In the genomic region with DNA sequence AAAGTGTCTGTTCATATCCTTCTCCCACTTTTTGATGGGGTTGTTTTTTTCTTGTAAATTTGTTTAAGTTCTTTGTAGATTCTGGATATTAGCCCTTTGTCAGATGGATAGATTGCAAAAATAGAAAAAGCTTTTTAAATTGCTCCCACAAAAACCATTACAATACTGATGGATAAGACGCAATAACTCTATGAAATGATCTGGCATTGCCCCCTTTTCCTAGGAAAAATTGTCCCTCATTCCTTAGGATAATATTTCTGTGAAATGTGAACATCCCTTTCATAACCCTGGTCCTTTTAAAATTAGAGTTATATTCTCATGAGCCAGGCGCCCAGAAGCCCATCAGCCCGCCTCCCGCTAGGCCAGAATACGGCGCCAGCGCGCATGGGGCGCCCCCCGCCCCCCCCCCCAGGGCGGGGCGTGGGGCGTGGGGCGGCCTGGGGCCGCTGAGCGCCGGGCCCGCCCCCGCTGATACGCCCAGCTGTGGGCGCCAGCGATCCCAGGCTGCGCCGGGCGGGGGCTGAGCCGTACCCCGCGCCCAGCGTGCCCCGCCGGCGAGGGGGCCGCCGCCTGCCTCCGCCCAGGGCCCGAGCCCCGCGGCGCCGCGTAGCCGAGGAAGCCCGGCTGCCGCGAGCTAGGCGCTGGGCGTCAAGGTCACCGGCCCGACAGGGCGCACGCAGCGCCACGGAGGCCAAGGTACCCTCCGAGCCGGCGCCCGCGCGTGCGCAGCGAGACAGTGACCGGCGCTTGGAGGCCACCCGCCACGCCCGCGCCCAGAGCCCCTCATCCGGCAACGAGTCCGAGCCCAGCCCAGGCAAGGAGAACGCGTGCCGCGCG, we compare ENCODE assay signal across 17 cellular contexts. TPM values are rescaled to one million over a fixed set of nuclear protein-coding genes. Genes with fewer than 3 reads are reported as not detected.
A peak's percentile ranks its signal among the peaks of the same experiment; 100 is the strongest.
DNase-seq lines count a peak whose midpoint lies in the region; ATAC-seq and TF ChIP-seq lines count a peak whose summit lies in the region.
"Had no signal": no experiment of that assay in that cellular context is flagged by ENCODE, and none has a peak within 500 bp of the region (broad histone marks: within the 10 kb centered on the region; RNA-seq: fewer than 3 reads in every experiment).

No MANE protein-coding gene starts in this region.

- POLR2A ChIA-PET in activated CD8-positive, alpha-beta T cell treated with anti-CD3 and anti-CD28 coated beads, Interleukin-2, amount 10 ng/mL, durations not matched to agents 7 days and 5 days (lab: Charles Lee): no interaction called here
- POLR2A ChIA-PET in activated CD4-positive, alpha-beta memory T cell treated with anti-CD3 and anti-CD28 coated beads, Interleukin-2, amount 10 ng/mL, durations not matched to agents 7 days and 5 days (lab: Charles Lee): no interaction called here

- 3 to 13% methylated on average over 7 to 53 of the region's 75 CpGs for WGBS in testis, 2 donors

- H3K9me3 ChIP-seq in testis: no peaks in the 10 kb centered on the region
- H3K9me3 ChIP-seq: SJCRH30, thoracic aorta had no signal

- no peak overlapping the region for H3K27ac Mint-ChIP-seq in activated naive CD8-positive, alpha-beta T cell
- H3K27ac Mint-ChIP-seq in activated naive CD8-positive, alpha-beta T cell treated with anti-CD3 and anti-CD28 coated beads for 36 hours: no peak overlapping the region
- no peak overlapping the region for H3K27ac Mint-ChIP-seq in activated CD8-positive, alpha-beta T cell treated with anti-CD3 and anti-CD28 coated beads, Interleukin-2, amount 10 ng/mL, durations not matched to agents 7 days and 5 days
- H3K27ac Mint-ChIP-seq in activated CD4-positive, alpha-beta memory T cell treated with anti-CD3 and anti-CD28 coated beads, Interleukin-2, amount 10 ng/mL, durations not matched to agents 7 days and 5 days: no peak overlapping the region
- H3K27ac Mint-ChIP-seq: activated naive CD8-positive, alpha-beta T cell treated with anti-CD3 and anti-CD28 coated beads, Interleukin-2, amount 10 ng/mL, durations not matched to agents 7 days and 5 days; memory B cell had no signal

- H3K27me3 Mint-ChIP-seq in activated naive CD8-positive, alpha-beta T cell: peaks cover 9% of the 10 kb centered on the region
- peaks cover 45% of the 10 kb centered on the region for H3K27me3 Mint-ChIP-seq in activated naive CD8-positive, alpha-beta T cell treated with anti-CD3 and anti-CD28 coated beads for 36 hours
- H3K27me3 Mint-ChIP-seq in activated CD8-positive, alpha-beta T cell treated with anti-CD3 and anti-CD28 coated beads, Interleukin-2, amount 10 ng/mL, durations not matched to agents 7 days and 5 days (ENCODE audit: low read depth): peaks cover 18% of the 10 kb centered on the region
- H3K27me3 Mint-ChIP-seq in activated CD4-positive, alpha-beta memory T cell treated with anti-CD3 and anti-CD28 coated beads, Interleukin-2, amount 10 ng/mL, durations not matched to agents 7 days and 5 days: peaks cover 27% of the 10 kb centered on the region

- no peaks in the 10 kb centered on the region for H3K27me3 ChIP-seq in testis
- H3K27me3 ChIP-seq: SJCRH30 had no signal

- H3K4me3 Mint-ChIP-seq in activated naive CD8-positive, alpha-beta T cell: peak overlapping the region; percentile 9
- no peak overlapping the region for H3K4me3 Mint-ChIP-seq in activated naive CD8-positive, alpha-beta T cell treated with anti-CD3 and anti-CD28 coated beads for 36 hours
- no peak overlapping the region for H3K4me3 Mint-ChIP-seq in activated CD8-positive, alpha-beta T cell treated with anti-CD3 and anti-CD28 coated beads, Interleukin-2, amount 10 ng/mL, durations not matched to agents 7 days and 5 days
- H3K4me3 Mint-ChIP-seq in activated CD4-positive, alpha-beta memory T cell treated with anti-CD3 and anti-CD28 coated beads, Interleukin-2, amount 10 ng/mL, durations not matched to agents 7 days and 5 days: no peak overlapping the region
- H3K4me3 Mint-ChIP-seq: activated naive CD8-positive, alpha-beta T cell treated with anti-CD3 and anti-CD28 coated beads, Interleukin-2, amount 10 ng/mL, durations not matched to agents 7 days and 5 days; memory B cell had no signal

- H3K36me3 Mint-ChIP-seq in activated naive CD8-positive, alpha-beta T cell: peaks cover 5% of the 10 kb centered on the region
- H3K36me3 Mint-ChIP-seq in activated naive CD8-positive, alpha-beta T cell treated with anti-CD3 and anti-CD28 coated beads for 36 hours: no peaks in the 10 kb centered on the region
- peaks cover 3% of the 10 kb centered on the region for H3K36me3 Mint-ChIP-seq in activated CD8-positive, alpha-beta T cell treated with anti-CD3 and anti-CD28 coated beads, Interleukin-2, amount 10 ng/mL, durations not matched to agents 7 days and 5 days (ENCODE audit: low read depth)
- peaks cover 2% of the 10 kb centered on the region for H3K36me3 Mint-ChIP-seq in activated CD4-positive, alpha-beta memory T cell treated with anti-CD3 and anti-CD28 coated beads, Interleukin-2, amount 10 ng/mL, durations not matched to agents 7 days and 5 days (ENCODE audit: low read depth)
- H3K36me3 Mint-ChIP-seq: memory B cell had no signal

- no peak for TF ChIP-seq POLR2A in testis (IDR thresholded peaks at IDR 0.05)

- intact Hi-C loops in left colon (cut with DNase I, micrococcal nuclease) (no loop called here), testis (cut with DNase I; ENCODE audit: low total_unique reads) (no loop called here)

- H3K9me3 Mint-ChIP-seq in activated naive CD8-positive, alpha-beta T cell (ENCODE audit: low read depth): no peaks in the 10 kb centered on the region
- peaks cover 2% of the 10 kb centered on the region for H3K9me3 Mint-ChIP-seq in activated naive CD8-positive, alpha-beta T cell treated with anti-CD3 and anti-CD28 coated beads for 36 hours
- H3K9me3 Mint-ChIP-seq in activated CD8-positive, alpha-beta T cell treated with anti-CD3 and anti-CD28 coated beads, Interleukin-2, amount 10 ng/mL, durations not matched to agents 7 days and 5 days (ENCODE audit: insufficient read depth): no peaks in the 10 kb centered on the region
- no peaks in the 10 kb centered on the region for H3K9me3 Mint-ChIP-seq in activated CD4-positive, alpha-beta memory T cell treated with anti-CD3 and anti-CD28 coated beads, Interleukin-2, amount 10 ng/mL, durations not matched to agents 7 days and 5 days
- H3K9me3 Mint-ChIP-seq: memory B cell had no signal

- peak overlapping the region; percentile 31 to 52 for H3K4me3 ChIP-seq in testis
- H3K4me3 ChIP-seq: SJCRH30, thoracic aorta had no signal

- CTCF ChIA-PET in activated CD8-positive, alpha-beta T cell treated with anti-CD3 and anti-CD28 coated beads, Interleukin-2, amount 10 ng/mL, durations not matched to agents 7 days and 5 days (lab: Charles Lee): no interaction called here
- CTCF ChIA-PET in activated CD4-positive, alpha-beta memory T cell treated with anti-CD3 and anti-CD28 coated beads, Interleukin-2, amount 10 ng/mL, durations not matched to agents 7 days and 5 days (lab: Charles Lee): no interaction called here

- DNase-seq in activated naive CD8-positive, alpha-beta T cell treated with anti-CD3 and anti-CD28 coated beads for 36 hours: no peak
- no peak for DNase-seq in left colon
- peak; percentile 45 for DNase-seq in testis
- DNase-seq in activated CD4-positive, alpha-beta T cell treated with anti-CD3 and anti-CD28 coated beads, Interleukin-2, amount 50 U/mL, for 48 hours: no peak
- no peak for DNase-seq in activated CD8-positive, alpha-beta T cell treated with anti-CD3 and anti-CD28 coated beads, Interleukin-2, amount 10 ng/mL, durations not matched to agents 7 days and 5 days
- DNase-seq in activated CD4-positive, alpha-beta memory T cell treated with anti-CD3 and anti-CD28 coated beads, Interleukin-2, amount 10 ng/mL, durations not matched to agents 7 days and 5 days: no peak
- DNase-seq: activated CD8-positive, alpha-beta memory T cell treated with anti-CD3 and anti-CD28 coated beads, Interleukin-2, amount 50 U/mL, for 48 hours; activated naive CD8-positive, alpha-beta T cell treated with anti-CD3 and anti-CD28 coated beads, Interleukin-2, amount 10 ng/mL, durations not matched to agents 7 days and 5 days; HCEC 1CT; hippocampal formation; NCI-H2171; SJCRH30; stimulated activated CD4-positive, alpha-beta T cell treated with anti-CD3 and anti-CD28 coated beads, Interleukin-15, amount 100 ng/mL, for 24 hours had no signal

- H3K4me1 ChIP-seq in testis: no peaks in the 10 kb centered on the region
- H3K4me1 ChIP-seq: SJCRH30 had no signal

- no peaks in the 10 kb centered on the region for H3K36me3 ChIP-seq in testis (ENCODE audit: low read depth, missing control alignments)
- H3K36me3 ChIP-seq: SJCRH30, thoracic aorta had no signal

- no peak overlapping the region for H3K27ac ChIP-seq in testis
- H3K27ac ChIP-seq: SJCRH30, thoracic aorta had no signal

- no peaks in the 10 kb centered on the region for H3K4me1 Mint-ChIP-seq in activated naive CD8-positive, alpha-beta T cell (ENCODE audit: low read depth)
- H3K4me1 Mint-ChIP-seq in activated naive CD8-positive, alpha-beta T cell treated with anti-CD3 and anti-CD28 coated beads for 36 hours: no peaks in the 10 kb centered on the region
- H3K4me1 Mint-ChIP-seq in activated CD8-positive, alpha-beta T cell treated with anti-CD3 and anti-CD28 coated beads, Interleukin-2, amount 10 ng/mL, durations not matched to agents 7 days and 5 days (ENCODE audit: low read depth): no peaks in the 10 kb centered on the region
- no peaks in the 10 kb centered on the region for H3K4me1 Mint-ChIP-seq in activated CD4-positive, alpha-beta memory T cell treated with anti-CD3 and anti-CD28 coated beads, Interleukin-2, amount 10 ng/mL, durations not matched to agents 7 days and 5 days
- H3K4me1 Mint-ChIP-seq: activated naive CD8-positive, alpha-beta T cell treated with anti-CD3 and anti-CD28 coated beads, Interleukin-2, amount 10 ng/mL, durations not matched to agents 7 days and 5 days; memory B cell had no signal

- peak; percentile 29 for ATAC-seq in esophagus mucosa
- peak; percentile 52 for ATAC-seq in left colon
- ATAC-seq in activated CD8-positive, alpha-beta T cell treated with anti-CD3 and anti-CD28 coated beads, Interleukin-2, amount 10 ng/mL, durations not matched to agents 7 days and 5 days: no peak

- TF ChIP-seq CTCF in testis (IDR thresholded peaks at IDR 0.05): no peak

RNA-seq across cellular contexts. Expression of a gene that starts 11.1 kb away (rescaled TPM):
- total RNA-seq in activated naive CD8-positive, alpha-beta T cell treated with anti-CD3 and anti-CD28 coated beads for 36 hours: not detected
- total RNA-seq in esophagus mucosa (not detected), left colon (under 1 TPM in 1 of 2 donors, not detected in 1; 0.50 TPM), testis (100 to 1,000 TPM; 123 to 239 TPM)
- polyA plus RNA-seq in testis (ENCODE audit: insufficient read depth, low read depth, low replicate concordance): 534 TPM
- total RNA-seq in activated CD8-positive, alpha-beta T cell treated with anti-CD3 and anti-CD28 coated beads, Interleukin-2, amount 10 ng/mL, durations not matched to agents 7 days and 5 days: not detected
- total RNA-seq in activated CD4-positive, alpha-beta memory T cell treated with anti-CD3 and anti-CD28 coated beads, Interleukin-2, amount 10 ng/mL, durations not matched to agents 7 days and 5 days: not detected
- total RNA-seq: activated naive CD8-positive, alpha-beta T cell treated with anti-CD3 and anti-CD28 coated beads, Interleukin-2, amount 10 ng/mL, durations not matched to agents 7 days and 5 days; SJCRH30; thoracic aorta had no signal

Comparison
In these comparisons a context has a peak if more than half of its experiments do, and no peak if none do; other contexts are left out.
1. RNA of a gene that starts 11.1 kb away (total RNA-seq): 123 to 239 TPM in testis; 0.50 TPM in left colon, not detected in esophagus mucosa (single experiment), not detected in activated naive CD8-positive, alpha-beta T cell treated with anti-CD3 and anti-CD28 coated beads for 36 hours, not detected in activated CD8-positive, alpha-beta T cell treated with anti-CD3 and anti-CD28 coated beads, Interleukin-2, amount 10 ng/mL, durations not matched to agents 7 days and 5 days and not detected in activated CD4-positive, alpha-beta memory T cell treated with anti-CD3 and anti-CD28 coated beads, Interleukin-2, amount 10 ng/mL, durations not matched to agents 7 days and 5 days; every median in the first group is over 10 times any median in the second.